21 cellular contexts compared by ENCODE assay signal in genomic region chr18:55124078-55124477, GRCh38.
A peak's percentile ranks its signal among the peaks of the same experiment; 100 is the strongest.
DNase-seq lines count a peak whose midpoint lies in the region; ATAC-seq and TF ChIP-seq lines count a peak whose summit lies in the region.
"Had no signal": no experiment of that assay in that cellular context is flagged by ENCODE, and none has a peak within 500 bp of the region (broad histone marks: within the 10 kb centered on the region; RNA-seq: fewer than 3 reads in every experiment).

No MANE protein-coding gene starts in this region.

- H3K36me3 ChIP-seq in mucosa of descending colon (ENCODE audit: low read depth), result no peaks in the 10 kb centered on the region
- H3K36me3 ChIP-seq in upper lobe of right lung, result no peaks in the 10 kb centered on the region
- H3K36me3 ChIP-seq: right lobe of liver, stomach, upper lobe of left lung had no signal

- ATAC-seq in mucosa of descending colon (peak; percentile 53), GM18868 (IDR thresholded peaks at IDR 0.05; ENCODE audit: unreplicated experiment) (no peak), upper lobe of right lung (no peak)
- ATAC-seq: activated CD8-positive, alpha-beta memory T cell treated with anti-CD3 and anti-CD28 coated beads, Interleukin-2, amount 10 ng/mL, durations not matched to agents 7 days and 5 days; foreskin keratinocyte; GM12878; right lobe of liver had no signal

- intact Hi-C loops in mucosa of descending colon (cut with DNase I, micrococcal nuclease) (no loop called here), upper lobe of right lung (cut with DNase I) (no loop called here)

- H3K9me3 ChIP-seq in mucosa of descending colon (no peaks in the 10 kb centered on the region), upper lobe of right lung (no peaks in the 10 kb centered on the region)
- H3K9me3 ChIP-seq: right lobe of liver, stomach, upper lobe of left lung had no signal

- H3K4me1 ChIP-seq in mucosa of descending colon (ENCODE audit: low read depth) (no peaks in the 10 kb centered on the region), upper lobe of right lung (no peaks in the 10 kb centered on the region)
- H3K4me1 ChIP-seq: foreskin keratinocyte, right lobe of liver, stomach, upper lobe of left lung had no signal

- no peak overlapping the region for H3K27ac ChIP-seq in upper lobe of right lung
- H3K27ac ChIP-seq: foreskin keratinocyte, right lobe of liver, stomach, upper lobe of left lung had no signal

- peak; percentile 6 for DNase-seq in Daoy (ENCODE audit: low read depth)
- peak; percentile 76 for DNase-seq in LHCN-M2 (ENCODE audit: low read depth)
- DNase-seq in brain pericyte (ENCODE audit: low read depth, low spot score), result peak; percentile 56
- DNase-seq in mucosa of descending colon, result peak in 1 of 3 donors; percentile 13
- DNase-seq in iPS-NIHi7 (ENCODE audit: extremely low spot score), result no peak
- no peak for DNase-seq in upper lobe of right lung
- DNase-seq: activated CD8-positive, alpha-beta memory T cell treated with anti-CD3 and anti-CD28 coated beads, Interleukin-2, amount 10 ng/mL, durations not matched to agents 7 days and 5 days; activated effector memory CD4-positive, alpha-beta T cell treated with Interleukin-2 at 50 U/mL for 16 hours; amniotic stem cell; foreskin keratinocyte; NCI-H1092 treated with DMSO at 0.1 percent for 48 hours; NCI-H2107; NCI-H526; nucleus accumbens; right lobe of liver; stimulated activated CD4-positive, alpha-beta T cell treated with anti-CD3 and anti-CD28 coated beads, Interleukin-2, amount 100 ng/mL, for 24 hours; stomach; T-helper 9 cell; upper lobe of left lung had no signal

- H3K4me3 ChIP-seq in mucosa of descending colon (no peak overlapping the region), upper lobe of right lung (no peak overlapping the region)
- H3K4me3 ChIP-seq: GM12878, right lobe of liver, stomach, upper lobe of left lung had no signal

- no peaks in the 10 kb centered on the region for H3K27me3 ChIP-seq in upper lobe of right lung
- H3K27me3 ChIP-seq: foreskin keratinocyte, right lobe of liver, stomach, upper lobe of left lung had no signal

- no peak for TF ChIP-seq CTCF in mucosa of descending colon (IDR thresholded peaks at IDR 0.05)
- TF ChIP-seq CTCF in upper lobe of right lung (IDR thresholded peaks at IDR 0.05), result no peak

Comparison
In these comparisons a context has a peak if more than half of its experiments do, and no peak if none do; other contexts are left out.
1. DNase-seq: peak in Daoy (single experiment), LHCN-M2 (single experiment) and brain pericyte (single experiment); none in iPS-NIHi7 (single experiment) and upper lobe of right lung (single experiment).